In the genomic region with DNA sequence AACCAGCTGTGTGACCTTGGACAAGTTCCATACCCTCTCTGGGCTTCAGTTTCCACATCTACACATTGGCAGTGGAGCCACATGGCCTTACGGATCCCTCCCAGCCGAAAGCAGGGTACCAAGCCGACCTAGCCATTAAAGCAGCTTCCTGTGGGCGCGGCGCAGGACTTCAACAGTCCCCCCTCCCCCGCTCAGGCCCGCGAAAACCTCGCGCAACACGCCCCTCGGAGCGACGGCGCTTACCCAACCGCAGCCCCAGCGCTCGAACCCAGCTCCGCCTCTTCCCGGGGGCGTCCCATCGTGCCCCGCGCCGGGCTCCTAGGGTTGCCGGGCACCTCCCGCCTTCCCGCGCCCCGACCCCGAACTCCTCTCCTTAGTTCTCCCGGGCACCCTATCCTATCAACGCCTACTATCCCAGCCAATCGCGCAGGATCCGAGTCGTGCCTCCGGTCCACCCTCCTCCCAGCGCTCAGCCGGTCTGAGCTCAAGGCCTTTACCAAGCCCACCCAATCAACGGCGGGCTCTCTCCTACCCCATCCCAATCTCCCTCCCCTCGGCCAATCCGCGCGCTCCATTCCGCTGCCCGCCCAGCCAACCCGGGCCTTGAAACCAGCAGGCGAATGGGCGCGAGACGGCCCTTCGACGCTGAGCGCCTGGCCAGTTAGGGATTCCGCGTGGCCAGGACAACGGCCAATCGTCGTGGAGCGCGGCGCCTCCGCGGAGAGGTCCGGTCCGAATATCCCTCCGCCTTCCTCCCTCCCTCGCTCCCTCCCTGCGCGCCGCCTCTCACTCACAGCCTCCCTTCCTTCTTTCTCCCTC, we compare ENCODE assay signal across 1 cellular context.
TF ChIP-seq lines count a peak whose summit lies in the region.

A gene (plus strand): TSS at position 767 of the 819 bp plus-strand sequence. CDS start 326 bp downstream, outside the sequence.

TF ChIP-seq in HepG2, 621 proteins besides CTCF, POLR2A, EP300 and RAD21 (continued from another document and continues in another):
- TF ChIP-seq, protein P1, sequence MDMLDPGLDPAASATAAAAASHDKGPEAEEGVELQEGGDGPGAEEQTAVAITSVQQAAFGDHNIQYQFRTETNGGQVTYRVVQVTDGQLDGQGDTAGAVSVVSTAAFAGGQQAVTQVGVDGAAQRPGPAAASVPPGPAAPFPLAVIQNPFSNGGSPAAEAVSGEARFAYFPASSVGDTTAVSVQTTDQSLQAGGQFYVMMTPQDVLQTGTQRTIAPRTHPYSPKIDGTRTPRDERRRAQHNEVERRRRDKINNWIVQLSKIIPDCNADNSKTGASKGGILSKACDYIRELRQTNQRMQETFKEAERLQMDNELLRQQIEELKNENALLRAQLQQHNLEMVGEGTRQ (IDR thresholded peaks at IDR 0.05; ENCODE audit: low read depth, low read length), result no peak
- TF ChIP-seq, protein P1 (CRISPR knock-in tag; IDR thresholded peaks at IDR 0.05; ENCODE audit: borderline replicate concordance), result peak; percentile 76
- TF ChIP-seq SPEN (CRISPR knock-in tag; IDR thresholded peaks at IDR 0.05; ENCODE audit: low read depth), result peak; percentile 99
- TF ChIP-seq RORA (CRISPR knock-in tag; IDR thresholded peaks at IDR 0.05), result no peak
- TF ChIP-seq, protein P2, sequence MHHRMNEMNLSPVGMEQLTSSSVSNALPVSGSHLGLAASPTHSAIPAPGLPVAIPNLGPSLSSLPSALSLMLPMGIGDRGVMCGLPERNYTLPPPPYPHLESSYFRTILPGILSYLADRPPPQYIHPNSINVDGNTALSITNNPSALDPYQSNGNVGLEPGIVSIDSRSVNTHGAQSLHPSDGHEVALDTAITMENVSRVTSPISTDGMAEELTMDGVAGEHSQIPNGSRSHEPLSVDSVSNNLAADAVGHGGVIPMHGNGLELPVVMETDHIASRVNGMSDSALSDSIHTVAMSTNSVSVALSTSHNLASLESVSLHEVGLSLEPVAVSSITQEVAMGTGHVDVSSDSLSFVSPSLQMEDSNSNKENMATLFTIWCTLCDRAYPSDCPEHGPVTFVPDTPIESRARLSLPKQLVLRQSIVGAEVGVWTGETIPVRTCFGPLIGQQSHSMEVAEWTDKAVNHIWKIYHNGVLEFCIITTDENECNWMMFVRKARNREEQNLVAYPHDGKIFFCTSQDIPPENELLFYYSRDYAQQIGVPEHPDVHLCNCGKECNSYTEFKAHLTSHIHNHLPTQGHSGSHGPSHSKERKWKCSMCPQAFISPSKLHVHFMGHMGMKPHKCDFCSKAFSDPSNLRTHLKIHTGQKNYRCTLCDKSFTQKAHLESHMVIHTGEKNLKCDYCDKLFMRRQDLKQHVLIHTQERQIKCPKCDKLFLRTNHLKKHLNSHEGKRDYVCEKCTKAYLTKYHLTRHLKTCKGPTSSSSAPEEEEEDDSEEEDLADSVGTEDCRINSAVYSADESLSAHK (CRISPR knock-in tag; IDR thresholded peaks at IDR 0.05; ENCODE audit: borderline replicate concordance), result no peak
- peak; percentile 10 for TF ChIP-seq ZNF335 (CRISPR knock-in tag; IDR thresholded peaks at IDR 0.05)
- TF ChIP-seq SIX1 (CRISPR knock-in tag; IDR thresholded peaks at IDR 0.05; ENCODE audit: borderline replicate concordance), result peak; percentile 62; the same call in 1 of the 2 replicates
- TF ChIP-seq, protein P3, sequence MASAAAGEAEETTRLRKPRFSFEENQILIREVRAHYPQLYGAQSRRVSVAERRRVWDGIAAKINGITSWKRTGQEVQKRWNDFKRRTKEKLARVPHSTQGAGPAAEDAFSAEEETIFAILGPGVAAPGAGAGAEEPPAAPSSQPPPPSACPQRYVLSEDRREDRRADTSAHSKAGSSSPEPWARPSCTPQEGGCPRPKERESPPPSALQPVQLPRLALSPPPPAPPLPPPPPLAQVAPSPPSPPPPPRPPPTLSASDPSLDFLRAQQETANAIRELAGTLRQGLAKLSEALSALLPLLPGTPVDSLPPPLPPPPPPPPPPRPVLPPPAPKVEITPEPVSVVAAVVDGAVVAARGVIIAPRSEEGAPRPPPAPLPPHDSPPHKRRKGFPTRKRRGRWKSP (CRISPR knock-in tag; IDR thresholded peaks at IDR 0.05), result peak; percentile 81
- peak; percentile 88; the same call in 1 of the 2 replicates for TF ChIP-seq ZNF615 (CRISPR knock-in tag; IDR thresholded peaks at IDR 0.05; ENCODE audit: borderline replicate concordance)
- TF ChIP-seq ZNF138 (CRISPR knock-in tag; IDR thresholded peaks at IDR 0.05; ENCODE audit: low read depth), result peak; percentile 96; the same call in 1 of the 2 replicates
- peak; percentile 76 for TF ChIP-seq RBM22 (optimal IDR thresholded peaks at IDR 0.05; ENCODE audit: low read length)
- TF ChIP-seq, protein P4, sequence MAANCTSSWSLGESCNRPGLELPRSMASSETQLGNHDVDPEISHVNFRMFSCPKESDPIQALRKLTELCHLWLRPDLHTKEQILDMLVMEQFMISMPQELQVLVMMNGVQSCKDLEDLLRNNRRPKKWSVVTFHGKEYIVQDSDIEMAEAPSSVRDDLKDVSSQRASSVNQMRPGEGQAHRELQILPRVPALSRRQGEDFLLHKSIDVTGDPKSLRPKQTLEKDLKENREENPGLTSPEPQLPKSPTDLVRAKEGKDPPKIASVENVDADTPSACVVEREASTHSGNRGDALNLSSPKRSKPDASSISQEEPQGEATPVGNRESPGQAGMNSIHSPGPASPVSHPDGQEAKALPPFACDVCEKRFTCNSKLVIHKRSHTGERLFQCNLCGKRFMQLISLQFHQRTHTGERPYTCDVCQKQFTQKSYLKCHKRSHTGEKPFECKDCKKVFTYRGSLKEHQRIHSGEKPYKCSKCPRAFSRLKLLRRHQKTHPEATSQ (CRISPR knock-in tag; IDR thresholded peaks at IDR 0.05; ENCODE audit: borderline replicate concordance), result peak; percentile 59; the same call in 1 of the 2 replicates
- TF ChIP-seq ZNF251 (CRISPR knock-in tag; IDR thresholded peaks at IDR 0.05), result 0 out of 2 replicates have a peak, but pooled peaks have one; percentile 24
- TF ChIP-seq ZNF253 (CRISPR knock-in tag; IDR thresholded peaks at IDR 0.05; ENCODE audit: borderline replicate concordance), result peak; percentile 97
- TF ChIP-seq ZSCAN12 (CRISPR knock-in tag; IDR thresholded peaks at IDR 0.05), result no peak; the same call in 1 of the 2 replicates
- TF ChIP-seq, protein P5, sequence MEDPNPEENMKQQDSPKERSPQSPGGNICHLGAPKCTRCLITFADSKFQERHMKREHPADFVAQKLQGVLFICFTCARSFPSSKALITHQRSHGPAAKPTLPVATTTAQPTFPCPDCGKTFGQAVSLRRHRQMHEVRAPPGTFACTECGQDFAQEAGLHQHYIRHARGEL (CRISPR knock-in tag; IDR thresholded peaks at IDR 0.05), result peak; percentile 87; the same call in 1 of the 2 replicates
- TF ChIP-seq, protein P6, sequence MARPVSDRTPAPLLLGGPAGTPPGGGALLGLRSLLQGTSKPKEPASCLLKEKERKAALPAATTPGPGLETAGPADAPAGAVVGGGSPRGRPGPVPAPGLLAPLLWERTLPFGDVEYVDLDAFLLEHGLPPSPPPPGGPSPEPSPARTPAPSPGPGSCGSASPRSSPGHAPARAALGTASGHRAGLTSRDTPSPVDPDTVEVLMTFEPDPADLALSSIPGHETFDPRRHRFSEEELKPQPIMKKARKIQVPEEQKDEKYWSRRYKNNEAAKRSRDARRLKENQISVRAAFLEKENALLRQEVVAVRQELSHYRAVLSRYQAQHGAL (CRISPR knock-in tag; IDR thresholded peaks at IDR 0.05; ENCODE audit: not compliant biosample characterization), result no peak
- peak; percentile 48; the same call in 1 of the 2 replicates for TF ChIP-seq PPARG (CRISPR knock-in tag; conservative IDR thresholded peaks at IDR 0.05)
- peak; percentile 77 for TF ChIP-seq ARNT2 (CRISPR knock-in tag; IDR thresholded peaks at IDR 0.05; ENCODE audit: low read depth)
- TF ChIP-seq, protein P7, sequence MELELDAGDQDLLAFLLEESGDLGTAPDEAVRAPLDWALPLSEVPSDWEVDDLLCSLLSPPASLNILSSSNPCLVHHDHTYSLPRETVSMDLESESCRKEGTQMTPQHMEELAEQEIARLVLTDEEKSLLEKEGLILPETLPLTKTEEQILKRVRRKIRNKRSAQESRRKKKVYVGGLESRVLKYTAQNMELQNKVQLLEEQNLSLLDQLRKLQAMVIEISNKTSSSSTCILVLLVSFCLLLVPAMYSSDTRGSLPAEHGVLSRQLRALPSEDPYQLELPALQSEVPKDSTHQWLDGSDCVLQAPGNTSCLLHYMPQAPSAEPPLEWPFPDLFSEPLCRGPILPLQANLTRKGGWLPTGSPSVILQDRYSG (CRISPR knock-in tag; IDR thresholded peaks at IDR 0.05), result peak; percentile 89
- TF ChIP-seq, protein P8, sequence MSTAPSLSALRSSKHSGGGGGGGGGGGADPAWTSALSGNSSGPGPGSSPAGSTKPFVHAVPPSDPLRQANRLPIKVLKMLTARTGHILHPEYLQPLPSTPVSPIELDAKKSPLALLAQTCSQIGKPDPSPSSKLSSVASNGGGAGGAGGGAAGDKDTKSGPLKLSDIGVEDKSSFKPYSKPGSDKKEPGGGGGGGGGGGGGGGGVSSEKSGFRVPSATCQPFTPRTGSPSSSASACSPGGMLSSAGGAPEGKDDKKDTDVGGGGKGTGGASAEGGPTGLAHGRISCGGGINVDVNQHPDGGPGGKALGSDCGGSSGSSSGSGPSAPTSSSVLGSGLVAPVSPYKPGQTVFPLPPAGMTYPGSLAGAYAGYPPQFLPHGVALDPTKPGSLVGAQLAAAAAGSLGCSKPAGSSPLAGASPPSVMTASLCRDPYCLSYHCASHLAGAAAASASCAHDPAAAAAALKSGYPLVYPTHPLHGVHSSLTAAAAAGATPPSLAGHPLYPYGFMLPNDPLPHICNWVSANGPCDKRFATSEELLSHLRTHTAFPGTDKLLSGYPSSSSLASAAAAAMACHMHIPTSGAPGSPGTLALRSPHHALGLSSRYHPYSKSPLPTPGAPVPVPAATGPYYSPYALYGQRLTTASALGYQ (CRISPR knock-in tag; IDR thresholded peaks at IDR 0.05), result no peak; the same call in 1 of the 2 replicates
- no peak for TF ChIP-seq CBX2 (IDR thresholded peaks at IDR 0.05; ENCODE audit: low read depth, low read length)
- TF ChIP-seq CBX2 (CRISPR knock-in tag; IDR thresholded peaks at IDR 0.05; ENCODE audit: low read depth), result no peak
- TF ChIP-seq, protein P9, sequence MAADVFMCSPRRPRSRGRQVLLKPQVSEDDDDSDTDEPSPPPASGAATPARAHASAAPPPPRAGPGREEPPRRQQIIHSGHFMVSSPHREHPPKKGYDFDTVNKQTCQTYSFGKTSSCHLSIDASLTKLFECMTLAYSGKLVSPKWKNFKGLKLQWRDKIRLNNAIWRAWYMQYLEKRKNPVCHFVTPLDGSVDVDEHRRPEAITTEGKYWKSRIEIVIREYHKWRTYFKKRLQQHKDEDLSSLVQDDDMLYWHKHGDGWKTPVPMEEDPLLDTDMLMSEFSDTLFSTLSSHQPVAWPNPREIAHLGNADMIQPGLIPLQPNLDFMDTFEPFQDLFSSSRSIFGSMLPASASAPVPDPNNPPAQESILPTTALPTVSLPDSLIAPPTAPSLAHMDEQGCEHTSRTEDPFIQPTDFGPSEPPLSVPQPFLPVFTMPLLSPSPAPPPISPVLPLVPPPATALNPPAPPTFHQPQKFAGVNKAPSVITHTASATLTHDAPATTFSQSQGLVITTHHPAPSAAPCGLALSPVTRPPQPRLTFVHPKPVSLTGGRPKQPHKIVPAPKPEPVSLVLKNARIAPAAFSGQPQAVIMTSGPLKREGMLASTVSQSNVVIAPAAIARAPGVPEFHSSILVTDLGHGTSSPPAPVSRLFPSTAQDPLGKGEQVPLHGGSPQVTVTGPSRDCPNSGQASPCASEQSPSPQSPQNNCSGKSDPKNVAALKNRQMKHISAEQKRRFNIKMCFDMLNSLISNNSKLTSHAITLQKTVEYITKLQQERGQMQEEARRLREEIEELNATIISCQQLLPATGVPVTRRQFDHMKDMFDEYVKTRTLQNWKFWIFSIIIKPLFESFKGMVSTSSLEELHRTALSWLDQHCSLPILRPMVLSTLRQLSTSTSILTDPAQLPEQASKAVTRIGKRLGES (CRISPR knock-in tag; IDR thresholded peaks at IDR 0.05; ENCODE audit: borderline replicate concordance), result no peak; the same call in 1 of the 2 replicates
- peak; percentile 36; the same call in 1 of the 2 replicates for TF ChIP-seq ZNF232 (CRISPR knock-in tag; IDR thresholded peaks at IDR 0.05; ENCODE audit: borderline replicate concordance)
- peak; percentile 56; the same call in 1 of the 2 replicates for TF ChIP-seq ZNF558 (CRISPR knock-in tag; IDR thresholded peaks at IDR 0.05; ENCODE audit: borderline replicate concordance)
- peak; percentile 71 for TF ChIP-seq FOSL2 (CRISPR knock-in tag; IDR thresholded peaks at IDR 0.05)
- TF ChIP-seq MEF2D (CRISPR knock-in tag; IDR thresholded peaks at IDR 0.05), result peak; percentile 61
- no peak; the same call in 1 of the 2 replicates for TF ChIP-seq ZNF329 (CRISPR knock-in tag; IDR thresholded peaks at IDR 0.05; ENCODE audit: low read depth)
- no peak; the same call in 1 of the 2 replicates for TF ChIP-seq ZNF841 (CRISPR knock-in tag; IDR thresholded peaks at IDR 0.05; ENCODE audit: borderline replicate concordance)
- TF ChIP-seq PAX8 (CRISPR knock-in tag; IDR thresholded peaks at IDR 0.05; ENCODE audit: borderline replicate concordance), result peak; percentile 97; the same call in 1 of the 2 replicates
- TF ChIP-seq, protein P10, sequence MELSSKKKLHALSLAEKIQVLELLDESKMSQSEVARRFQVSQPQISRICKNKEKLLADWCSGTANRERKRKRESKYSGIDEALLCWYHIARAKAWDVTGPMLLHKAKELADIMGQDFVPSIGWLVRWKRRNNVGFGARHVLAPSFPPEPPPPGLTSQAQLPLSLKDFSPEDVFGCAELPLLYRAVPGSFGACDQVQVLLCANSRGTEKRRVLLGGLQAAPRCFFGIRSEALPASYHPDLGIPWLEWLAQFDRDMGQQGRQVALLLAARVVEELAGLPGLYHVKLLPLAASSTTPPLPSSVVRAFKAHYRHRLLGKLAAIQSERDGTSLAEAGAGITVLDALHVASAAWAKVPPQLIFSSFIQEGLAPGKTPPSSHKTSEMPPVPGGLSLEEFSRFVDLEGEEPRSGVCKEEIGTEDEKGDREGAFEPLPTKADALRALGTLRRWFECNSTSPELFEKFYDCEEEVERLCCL (CRISPR knock-in tag; IDR thresholded peaks at IDR 0.05; ENCODE audit: borderline replicate concordance), result no peak
- TF ChIP-seq ZNF720 (CRISPR knock-in tag; IDR thresholded peaks at IDR 0.05), result 0 out of 2 replicates have a peak, but pooled peaks have one; percentile 15
- TF ChIP-seq ZNF24 (IDR thresholded peaks at IDR 0.05), result no peak
- TF ChIP-seq, protein P11, sequence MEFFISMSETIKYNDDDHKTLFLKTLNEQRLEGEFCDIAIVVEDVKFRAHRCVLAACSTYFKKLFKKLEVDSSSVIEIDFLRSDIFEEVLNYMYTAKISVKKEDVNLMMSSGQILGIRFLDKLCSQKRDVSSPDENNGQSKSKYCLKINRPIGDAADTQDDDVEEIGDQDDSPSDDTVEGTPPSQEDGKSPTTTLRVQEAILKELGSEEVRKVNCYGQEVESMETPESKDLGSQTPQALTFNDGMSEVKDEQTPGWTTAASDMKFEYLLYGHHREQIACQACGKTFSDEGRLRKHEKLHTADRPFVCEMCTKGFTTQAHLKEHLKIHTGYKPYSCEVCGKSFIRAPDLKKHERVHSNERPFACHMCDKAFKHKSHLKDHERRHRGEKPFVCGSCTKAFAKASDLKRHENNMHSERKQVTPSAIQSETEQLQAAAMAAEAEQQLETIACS (CRISPR knock-in tag; IDR thresholded peaks at IDR 0.05), result peak; percentile 38; the same call in 1 of the 2 replicates
- peak; percentile 90; the same call in 1 of the 2 replicates for TF ChIP-seq ZSCAN31 (CRISPR knock-in tag; IDR thresholded peaks at IDR 0.05; ENCODE audit: low read depth)
- peak; percentile 92; the same call in 1 of the 2 replicates for TF ChIP-seq ZFP82 (CRISPR knock-in tag; IDR thresholded peaks at IDR 0.05; ENCODE audit: borderline replicate concordance)
